In the genomic region with DNA sequence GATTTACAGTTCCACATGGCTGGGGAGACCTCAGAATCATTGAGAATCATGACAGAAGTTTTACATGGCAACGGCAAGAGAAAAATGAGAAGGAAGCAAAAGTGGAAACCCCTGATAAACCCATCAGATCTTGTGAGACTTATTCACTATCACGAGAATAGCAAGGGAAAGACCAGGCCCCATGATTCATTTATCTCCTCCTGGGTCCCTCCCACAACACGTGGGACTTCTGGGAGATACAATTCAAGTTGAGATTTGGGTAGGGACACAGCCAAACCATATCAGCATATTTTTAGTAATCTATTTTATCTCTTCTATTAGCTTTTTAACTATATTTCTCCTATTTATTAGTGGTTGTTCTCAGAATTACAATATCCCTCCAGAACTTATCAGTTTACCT, we compare ENCODE assay signal across 1 cellular context.
TF ChIP-seq lines count a peak whose summit lies in the region.

No MANE protein-coding gene starts in this region.

TF ChIP-seq in K562, 482 proteins besides CTCF, POLR2A, EP300 and RAD21:
- TF ChIP-seq CHAMP1 (IDR thresholded peaks at IDR 0.05), result peak; percentile 82
- peak; percentile 77; the same call in 1 of the 2 replicates for TF ChIP-seq CC2D1A (IDR thresholded peaks at IDR 0.05)
